ENCODE assay signal across 1 cellular context in genomic region chr2:159775006-159775405, GRCh38.
TF ChIP-seq lines count a peak whose summit lies in the region.

No MANE protein-coding gene starts in this region.

TF ChIP-seq in H1, 55 proteins besides CTCF, POLR2A, EP300 and RAD21:
- TF ChIP-seq CHD2 (IDR thresholded peaks at IDR 0.05; ENCODE audit: low read length): no peak
- no peak for TF ChIP-seq E2F6 (IDR thresholded peaks at IDR 0.05)
- TF ChIP-seq TBP (IDR thresholded peaks at IDR 0.05; ENCODE audit: low read depth, low read length): no peak
- TF ChIP-seq CBX5 (IDR thresholded peaks at IDR 0.05; ENCODE audit: low read depth, low read length): no peak
- no peak for TF ChIP-seq CREB1 (IDR thresholded peaks at IDR 0.05)
- TF ChIP-seq POLR2AphosphoS5 (IDR thresholded peaks at IDR 0.05; ENCODE audit: low read depth, low read length): no peak
- TF ChIP-seq ASH2L (IDR thresholded peaks at IDR 0.05; ENCODE audit: low read length): no peak
- no peak for TF ChIP-seq RNF2 (IDR thresholded peaks at IDR 0.05; ENCODE audit: borderline replicate concordance, low read depth, low read length, missing control alignments, poor library complexity, severe bottlenecking)
- TF ChIP-seq TAF7 (optimal IDR thresholded peaks at IDR 0.05; ENCODE audit: borderline replicate concordance, low read depth, low read length): no peak
- no peak for TF ChIP-seq SRF (IDR thresholded peaks at IDR 0.05; ENCODE audit: low read depth, low read length)
- no peak for TF ChIP-seq SAP30 (IDR thresholded peaks at IDR 0.05; ENCODE audit: insufficient read depth, insufficient replicate concordance, low read length)
- TF ChIP-seq EZH2 (IDR thresholded peaks at IDR 0.05; ENCODE audit: low read depth, low read length, severe bottlenecking): no peak
- TF ChIP-seq EGR1 (IDR thresholded peaks at IDR 0.05; ENCODE audit: borderline replicate concordance, low read depth, low read length): no peak
- no peak for TF ChIP-seq RFX5 (IDR thresholded peaks at IDR 0.05; ENCODE audit: borderline replicate concordance, low read depth, low read length)
- no peak for TF ChIP-seq NANOG (IDR thresholded peaks at IDR 0.05; ENCODE audit: insufficient read depth, low read depth, low read length, poor library complexity, severe bottlenecking)
- no peak for TF ChIP-seq SIN3A (conservative IDR thresholded peaks at IDR 0.05 in 1 of 2, IDR thresholded peaks at IDR 0.05 in 1 of 2; ENCODE audit: low read depth in 1 of 2, low read length in 2 of 2)
- TF ChIP-seq, protein P1, sequence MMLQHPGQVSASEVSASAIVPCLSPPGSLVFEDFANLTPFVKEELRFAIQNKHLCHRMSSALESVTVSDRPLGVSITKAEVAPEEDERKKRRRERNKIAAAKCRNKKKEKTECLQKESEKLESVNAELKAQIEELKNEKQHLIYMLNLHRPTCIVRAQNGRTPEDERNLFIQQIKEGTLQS (IDR thresholded peaks at IDR 0.05; ENCODE audit: insufficient read depth, low read depth, low read length): no peak
- no peak for TF ChIP-seq KDM1A (IDR thresholded peaks at IDR 0.05; ENCODE audit: borderline replicate concordance, low read length)
- TF ChIP-seq ZNF274 (IDR thresholded peaks at IDR 0.05; ENCODE audit: borderline replicate concordance, extremely low read depth, low read length): no peak
- TF ChIP-seq, protein P2, sequence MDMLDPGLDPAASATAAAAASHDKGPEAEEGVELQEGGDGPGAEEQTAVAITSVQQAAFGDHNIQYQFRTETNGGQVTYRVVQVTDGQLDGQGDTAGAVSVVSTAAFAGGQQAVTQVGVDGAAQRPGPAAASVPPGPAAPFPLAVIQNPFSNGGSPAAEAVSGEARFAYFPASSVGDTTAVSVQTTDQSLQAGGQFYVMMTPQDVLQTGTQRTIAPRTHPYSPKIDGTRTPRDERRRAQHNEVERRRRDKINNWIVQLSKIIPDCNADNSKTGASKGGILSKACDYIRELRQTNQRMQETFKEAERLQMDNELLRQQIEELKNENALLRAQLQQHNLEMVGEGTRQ (IDR thresholded peaks at IDR 0.05; ENCODE audit: low read length): no peak
